ENCODE assay signal across 7 cellular contexts in genomic region chr17:79991924-79992656, GRCh38. TPM values are rescaled to one million over a fixed set of nuclear protein-coding genes. Genes with fewer than 3 reads are reported as not detected.
DNase-seq lines count a peak whose midpoint lies in the region; FAIRE-seq and TF ChIP-seq lines count a peak whose summit lies in the region.

No MANE protein-coding gene starts in this region.

- peak overlapping the region; percentile 69 for H3K27ac Mint-ChIP-seq in neural crest cell (ENCODE audit: unreplicated experiment)

- H3K4me3 Mint-ChIP-seq in neural crest cell, result peak overlapping the region; percentile 84

- no TSS peak for BruUV-seq in endothelial cell of umbilical vein (replicated peaks; lab: Mats Ljungman, UMichigan)

- TF ChIP-seq CTCF in HL-60 (IDR thresholded peaks at IDR 0.05; ENCODE audit: insufficient read depth, low read length) (no peak), OCI-LY3 (IDR thresholded peaks at IDR 0.05; ENCODE audit: low read depth, low read length) (no peak), endothelial cell of umbilical vein (IDR thresholded peaks at IDR 0.05; ENCODE audit: extremely low read depth in 1 of 2, insufficient read depth in 1 of 2, low read depth in 1 of 2, low read length in 2 of 2) (no peak), neural crest cell (conservative IDR thresholded peaks at IDR 0.05) (peak; percentile 48)

- H3K36me3 Mint-ChIP-seq in neural crest cell (ENCODE audit: low read depth), result no peaks in the 10 kb centered on the region

- H3K9me3 ChIP-seq in OCI-LY3 (ENCODE audit: insufficient read depth, low read length) (no peaks in the 10 kb centered on the region), endothelial cell of umbilical vein (replicated peaks; ENCODE audit: control insufficient read depth, insufficient read depth, low read length) (no peaks in the 10 kb centered on the region)

- H3K79me2 ChIP-seq in OCI-LY3 (ENCODE audit: low read length), result no peaks in the 10 kb centered on the region
- H3K79me2 ChIP-seq in endothelial cell of umbilical vein (ENCODE audit: control insufficient read depth, insufficient read depth, low read length), result peaks cover 3% of the 10 kb centered on the region

- H2AFZ ChIP-seq in OCI-LY3 (ENCODE audit: low read depth, low read length) (no peak overlapping the region), endothelial cell of umbilical vein (ENCODE audit: low read depth, low read length) (peak overlapping the region; percentile 37)

- peaks cover 51% of the 10 kb centered on the region for H3K4me1 Mint-ChIP-seq in neural crest cell

- H3K4me1 ChIP-seq in OCI-LY3 (ENCODE audit: low read length), result peaks cover 40% of the 10 kb centered on the region
- H3K4me1 ChIP-seq in endothelial cell of umbilical vein (ENCODE audit: control insufficient read depth, extremely low read depth, insufficient read depth, low read length), result peaks cover 16% of the 10 kb centered on the region

- H3K36me3 ChIP-seq in OCI-LY3 (replicated peaks; ENCODE audit: low read depth, low read length) (no peaks in the 10 kb centered on the region), endothelial cell of umbilical vein (ENCODE audit: control insufficient read depth in 2 of 2, extremely low read depth in 1 of 2, insufficient read depth in 2 of 2, low read length in 2 of 2) (no peaks in the 10 kb centered on the region)

- POLR2A ChIA-PET in endothelial cell of umbilical vein (lab: Charles Lee), result no interaction called here

- peak overlapping the region; percentile 71; the same call in 1 of the 2 replicates for H3K9ac ChIP-seq in OCI-LY3 (ENCODE audit: low read length)
- no peak overlapping the region for H3K9ac ChIP-seq in endothelial cell of umbilical vein (replicated peaks; ENCODE audit: extremely low read depth, insufficient read depth, low read length)

- DNase-seq in HL-60 (ENCODE audit: low read depth in 1 of 2, low spot score in 1 of 2), result no peak
- DNase-seq in endothelial cell of umbilical vein (ENCODE audit: low read depth, low spot score), result no peak
- DNase-seq in neural crest cell (ENCODE audit: low read depth, low spot score), result peak; percentile 40
- no peak for DNase-seq in RPMI8226
- no peak for DNase-seq in SIG-M5 treated with dmso at 0.1 percent for 504 hours (lab: John Stamatoyannopoulos, UW; ENCODE audit: unreplicated experiment)
- no peak for DNase-seq in GF-D8 (lab: John Stamatoyannopoulos, UW)

- no peaks in the 10 kb centered on the region for H3K9me3 Mint-ChIP-seq in neural crest cell

- H3K27me3 ChIP-seq in HL-60 (ENCODE audit: insufficient read depth, poor library complexity, severe bottlenecking), result peaks cover 16% of the 10 kb centered on the region
- no peaks in the 10 kb centered on the region; the same call in 1 of the 2 replicates for H3K27me3 ChIP-seq in OCI-LY3 (ENCODE audit: low read depth, low read length)
- H3K27me3 ChIP-seq in endothelial cell of umbilical vein (ENCODE audit: control insufficient read depth in 2 of 2, insufficient read depth in 2 of 2, low read length in 2 of 2), result no peaks in the 10 kb centered on the region

- no peaks in the 10 kb centered on the region for H4K20me1 ChIP-seq in OCI-LY3 (ENCODE audit: insufficient read depth, low read length)
- no peaks in the 10 kb centered on the region for H4K20me1 ChIP-seq in endothelial cell of umbilical vein (replicated peaks; ENCODE audit: control insufficient read depth, extremely low read depth, insufficient read depth, low read length)

- no peaks in the 10 kb centered on the region for H3K9me1 ChIP-seq in endothelial cell of umbilical vein (replicated peaks; ENCODE audit: control insufficient read depth, extremely low read depth, insufficient read depth, low read length)

- intact Hi-C loops in endothelial cell of umbilical vein (cut with micrococcal nuclease), result loop anchor here (1.0 to 2.0 kb wide), 4 partner anchors 153 to 250 kb away; partner anchors contain the start of gene CBX4

- H3K27me3 Mint-ChIP-seq in neural crest cell (ENCODE audit: low read depth), result peaks cover 4% of the 10 kb centered on the region

- dilution Hi-C loops in endothelial cell of umbilical vein (cut with MboI; ENCODE audit: extremely low pct_ligation_motif_present, low sequenced_read_pairs), result no loop called here

- H3K4me3 ChIP-seq in HL-60 (replicated peaks; ENCODE audit: insufficient read depth, low read length), result peak overlapping the region; percentile 28
- peak overlapping the region; percentile 67 for H3K4me3 ChIP-seq in OCI-LY3 (ENCODE audit: low read length)
- peak overlapping the region in 1 of 3 experiments; percentile 14 for H3K4me3 ChIP-seq in endothelial cell of umbilical vein (replicated peaks in 1 of 3; ENCODE audit: insufficient read depth in 1 of 3, low read depth in 1 of 3, low read length in 3 of 3)

- H3K4me2 ChIP-seq in OCI-LY3 (ENCODE audit: low read length), result peak overlapping the region; percentile 86
- H3K4me2 ChIP-seq in endothelial cell of umbilical vein (ENCODE audit: insufficient read depth, low read length), result peak overlapping the region; percentile 37

- H3K27ac ChIP-seq in HL-60 (replicated peaks) (no peak overlapping the region), OCI-LY3 (ENCODE audit: low read length) (no peak overlapping the region), endothelial cell of umbilical vein (ENCODE audit: insufficient read depth, low read depth, low read length) (no peak overlapping the region)

- CTCF ChIA-PET in endothelial cell of umbilical vein (lab: Charles Lee), result interaction anchor here (0.8 to 3.0 kb wide), 9 partner anchors 15 to 251 kb away, joined by 3 to 21 read pairs (median 4); no protein-coding TSS in a partner anchor

- FAIRE-seq in endothelial cell of umbilical vein (lab: Jason Lieb, UNC), result no peak

- no peak for TF ChIP-seq POLR2A in endothelial cell of umbilical vein (IDR thresholded peaks at IDR 0.05; ENCODE audit: low read depth, low read length)

TF ChIP-seq in endothelial cell of umbilical vein, 7 proteins besides CTCF, POLR2A, EP300 and RAD21:
- no peak for TF ChIP-seq FOS (IDR thresholded peaks at IDR 0.05; ENCODE audit: borderline replicate concordance, insufficient read depth, low read length)
- no peak for TF ChIP-seq POLR2AphosphoS5 (IDR thresholded peaks at IDR 0.05; ENCODE audit: insufficient read depth, low read depth, low read length)
- no peak for TF ChIP-seq MAX (IDR thresholded peaks at IDR 0.05; ENCODE audit: insufficient read depth, insufficient read length)
- TF ChIP-seq EZH2 (IDR thresholded peaks at IDR 0.05; ENCODE audit: borderline replicate concordance, low read depth, low read length, severe bottlenecking), result no peak
- no peak for TF ChIP-seq GATA2 (IDR thresholded peaks at IDR 0.05; ENCODE audit: insufficient read depth, insufficient read length, low read depth, low read length)
- no peak for TF ChIP-seq JUN (IDR thresholded peaks at IDR 0.05; ENCODE audit: borderline replicate concordance, insufficient read depth, insufficient read length, low read depth)
- no peak for TF ChIP-seq MYC (IDR thresholded peaks at IDR 0.05; ENCODE audit: low read depth, low read length)

RNA-seq across cellular contexts. Expression of gene TBC1D16, which starts 43.6 kb away (rescaled TPM):
- 48.6 and 50.9 TPM in 2 replicates for total RNA-seq in endothelial cell of umbilical vein
- polyA plus RNA-seq in endothelial cell of umbilical vein, result 11.8 and 12.9 TPM in 2 replicates
- 17.0 and 18.8 TPM in 2 replicates for polyA plus RNA-seq in endothelial cell of umbilical vein (2011; cell fraction: cytosol; rRNA removed)
- 27.8 and 33.2 TPM in 2 replicates for polyA plus RNA-seq in endothelial cell of umbilical vein (2011; cell fraction: nucleus; rRNA removed)
- polyA plus RNA-seq in endothelial cell of umbilical vein (2012), result 42.3 and 56.7 TPM in 2 replicates
- polyA minus RNA-seq in endothelial cell of umbilical vein, result 39.8 and 45.3 TPM in 2 replicates
- polyA minus RNA-seq in endothelial cell of umbilical vein (2011; cell fraction: cytosol; rRNA and poly(A)+ RNA removed), result 3.7 TPM
- 20.3 and 27.9 TPM in 2 replicates for polyA minus RNA-seq in endothelial cell of umbilical vein (2011; cell fraction: nucleus; rRNA and poly(A)+ RNA removed)
- 96.2 and 96.5 TPM in 2 replicates for total RNA-seq in neural crest cell

RNA-seq across cellular contexts. Expression of gene CCDC40, which starts 44.4 kb away (rescaled TPM):
- total RNA-seq in endothelial cell of umbilical vein, result 4.1 and 5.5 TPM in 2 replicates
- polyA plus RNA-seq in endothelial cell of umbilical vein, result 1.1 and 1.4 TPM in 2 replicates
- polyA plus RNA-seq in endothelial cell of umbilical vein (2011; cell fraction: cytosol; rRNA removed), result 1.0 and 1.2 TPM in 2 replicates
- polyA plus RNA-seq in endothelial cell of umbilical vein (2011; cell fraction: nucleus; rRNA removed), result 8.6 and 9.7 TPM in 2 replicates
- polyA plus RNA-seq in endothelial cell of umbilical vein (2012), result 2.0 and 2.3 TPM in 2 replicates
- polyA minus RNA-seq in endothelial cell of umbilical vein, result 0.42 and 2.1 TPM in 2 replicates
- polyA minus RNA-seq in endothelial cell of umbilical vein (2011; cell fraction: cytosol; rRNA and poly(A)+ RNA removed), result 1.3 TPM
- polyA minus RNA-seq in endothelial cell of umbilical vein (2011; cell fraction: nucleus; rRNA and poly(A)+ RNA removed), result 2.7 and 4.1 TPM in 2 replicates
- total RNA-seq in neural crest cell, result 22.7 and 23.8 TPM in 2 replicates
